In genomic region chr22:47328550-47329243, GRCh38 we compare ENCODE assay signal across 9 cellular contexts.
A peak's percentile ranks its signal among the peaks of the same experiment; 100 is the strongest.
DNase-seq lines count a peak whose midpoint lies in the region; ATAC-seq and TF ChIP-seq lines count a peak whose summit lies in the region.
"Had no signal": no experiment of that assay in that cellular context is flagged by ENCODE, and none has a peak within 500 bp of the region (broad histone marks: within the 10 kb centered on the region; RNA-seq: fewer than 3 reads in every experiment).

No MANE protein-coding gene starts in this region.

- H3K4me3 ChIP-seq in RWPE2 (ENCODE audit: severe bottlenecking) (no peak overlapping the region), skeletal muscle satellite cell (ENCODE audit: low read length) (no peak overlapping the region)

- peak; percentile 97 for DNase-seq in H4 (ENCODE audit: low spot score)
- DNase-seq in RWPE2 (ENCODE audit: low spot score): no peak
- peak; percentile 87 for DNase-seq in fibroblast of gingiva (ENCODE audit: low read depth)
- no peak for DNase-seq in SK-N-DZ (ENCODE audit: low spot score)
- DNase-seq in DMS 273 treated with DMSO at 0.1 percent for 48 hours (lab: John Stamatoyannopoulos, UW): no peak
- DNase-seq in activated CD4-positive, alpha-beta T cell treated with anti-CD3 and anti-CD28 coated beads for 4 hours: no peak
- DNase-seq in posterior vena cava (ENCODE audit: low spot score): no peak
- DNase-seq: endodermal cell had no signal

- no peak for TF ChIP-seq CTCF in RWPE2 (IDR thresholded peaks at IDR 0.05; ENCODE audit: poor library complexity, severe bottlenecking)

- H3K9me3 ChIP-seq in RWPE2 (ENCODE audit: severe bottlenecking) (no peaks in the 10 kb centered on the region), skeletal muscle satellite cell (replicated peaks; ENCODE audit: low read length) (no peaks in the 10 kb centered on the region)

- peak overlapping the region; percentile 63 for H3K4me2 ChIP-seq in skeletal muscle satellite cell (ENCODE audit: low read length)

- H3K4me1 ChIP-seq in RWPE2 (ENCODE audit: insufficient read depth, poor library complexity, severe bottlenecking): peaks cover 10% of the 10 kb centered on the region
- peaks cover 30% of the 10 kb centered on the region for H3K4me1 ChIP-seq in skeletal muscle satellite cell (ENCODE audit: control insufficient read depth, insufficient read depth, low read length)

- intact Hi-C loops in posterior vena cava (cut with DNase I): loop anchor here in 1 of 2 donors (10.0 kb wide), 1 partner anchor 1694 kb away; no protein-coding TSS in a partner anchor

- H3K27me3 ChIP-seq in RWPE2 (ENCODE audit: insufficient read depth, poor library complexity, severe bottlenecking) (no peaks in the 10 kb centered on the region), skeletal muscle satellite cell (ENCODE audit: control insufficient read depth, insufficient read depth, low read length) (no peaks in the 10 kb centered on the region)

- H3K27ac ChIP-seq in RWPE2 (ENCODE audit: poor library complexity, severe bottlenecking): peak overlapping the region; percentile 62

- H3K9ac ChIP-seq in skeletal muscle satellite cell (ENCODE audit: low read depth, low read length): peak overlapping the region; percentile 32

- H3K36me3 ChIP-seq in RWPE2 (ENCODE audit: low read depth) (no peaks in the 10 kb centered on the region), skeletal muscle satellite cell (ENCODE audit: insufficient read depth, low read length) (no peaks in the 10 kb centered on the region)

- peak; percentile 96 for ATAC-seq in RWPE2 (ENCODE audit: low read depth)

Comparison
In these comparisons a context has a peak if more than half of its experiments do, and no peak if none do; other contexts are left out.
1. DNase-seq: peak in H4 (single experiment) and fibroblast of gingiva (single experiment); none in RWPE2 (single experiment), SK-N-DZ (single experiment), DMS 273 treated with DMSO at 0.1 percent for 48 hours (single experiment), activated CD4-positive, alpha-beta T cell treated with anti-CD3 and anti-CD28 coated beads for 4 hours (0 of 2) and posterior vena cava (single experiment).